9 cellular contexts compared by ENCODE assay signal in the genomic region with DNA sequence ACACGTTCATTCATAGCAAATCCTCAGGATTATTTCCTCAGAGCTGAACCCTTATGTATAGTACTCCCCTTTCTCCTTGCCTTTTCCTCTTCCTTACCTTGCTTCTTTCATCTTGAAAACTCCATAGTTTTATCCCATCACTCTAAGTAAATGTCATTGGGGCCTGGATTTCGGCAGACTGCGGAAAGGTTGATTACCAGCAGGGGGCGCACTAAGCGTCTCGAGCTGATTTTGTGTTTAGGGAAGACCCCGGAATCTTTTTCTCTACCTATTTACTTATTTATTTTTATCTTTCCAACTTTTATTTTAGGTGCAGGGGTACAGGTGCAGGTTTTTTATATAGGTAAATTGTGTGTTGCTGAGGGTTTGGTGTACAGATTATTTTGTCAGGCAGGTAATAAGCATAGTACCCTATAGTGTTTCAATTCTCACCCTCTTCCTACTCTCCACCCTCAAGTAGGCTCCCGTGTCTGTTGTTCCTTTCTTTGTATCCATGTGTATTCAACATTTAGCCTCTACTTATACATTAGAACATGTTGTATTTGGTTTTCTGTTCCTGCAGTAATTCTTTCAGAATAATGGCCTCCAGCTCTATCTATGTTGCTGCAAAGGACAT. TPM values are rescaled to one million over a fixed set of nuclear protein-coding genes. Genes with fewer than 3 reads are reported as not detected.
DNase-seq lines count a peak whose midpoint lies in the region; ATAC-seq and TF ChIP-seq lines count a peak whose summit lies in the region.
"Had no signal": no experiment of that assay in that cellular context is flagged by ENCODE, and none has a peak within 500 bp of the region (broad histone marks: within the 10 kb centered on the region; RNA-seq: fewer than 3 reads in every experiment).

No MANE protein-coding gene starts in this region.

- no peak for TF ChIP-seq EP300 in sigmoid colon (IDR thresholded peaks at IDR 0.05)

- H3K36me3 ChIP-seq in sigmoid colon (peaks cover 0 to 31% (median 2%) of the 10 kb centered on the region in 4 donors), MG63 (no peaks in the 10 kb centered on the region)

- no peak for TF ChIP-seq POLR2A in sigmoid colon (IDR thresholded peaks at IDR 0.05)

- H3K4me1 ChIP-seq in sigmoid colon, result peaks cover 0 to 6% (median 0%) of the 10 kb centered on the region in 4 donors

- DNase-seq in ELF-1 (ENCODE audit: low read depth, low spot score) (peak; percentile 52), Kasumi-1 (lab: John Stamatoyannopoulos, UW) (peak; percentile 40 to 46), fibroblast of villous mesenchyme (ENCODE audit: low read depth) (peak; percentile 33), sigmoid colon (no peak), MG63 (no peak)
- peak; percentile 45 to 55 for DNase-seq in activated CD4-positive, alpha-beta T cell treated with anti-CD3 and anti-CD28 coated beads, Interleukin-2, amount 50 U/mL, for 48 hours

- no peak overlapping the region for H3K27ac ChIP-seq in sigmoid colon
- H3K27ac ChIP-seq: SK-N-MC had no signal

- TF ChIP-seq CTCF in fibroblast of villous mesenchyme (IDR thresholded peaks at IDR 0.05; ENCODE audit: insufficient read depth, low read depth, low read length) (peak; percentile 81), sigmoid colon (IDR thresholded peaks at IDR 0.05) (peak in 3 of 4 experiments; percentile 68 to 78 (median 69))

- no peaks in the 10 kb centered on the region for H3K27me3 ChIP-seq in sigmoid colon
- no peaks in the 10 kb centered on the region for H3K27me3 ChIP-seq in MG63

- H3K9me3 ChIP-seq in sigmoid colon, result no peaks in the 10 kb centered on the region
- no peaks in the 10 kb centered on the region for H3K9me3 ChIP-seq in MG63

- intact Hi-C loops in sigmoid colon (cut with DNase I), result loop anchor here (2.0 kb wide), 2 partner anchors 29 to 85 kb away; a partner anchor contains a TSS

- 15 to 31% methylated on average over 8 of the region's 8 CpGs for WGBS in sigmoid colon, 2 donors

- ATAC-seq in HG03342 (IDR thresholded peaks at IDR 0.05; ENCODE audit: unreplicated experiment) (no peak), HG02610 (IDR thresholded peaks at IDR 0.05; ENCODE audit: unreplicated experiment) (no peak)

- H3K4me3 ChIP-seq in fibroblast of villous mesenchyme (ENCODE audit: low read depth, low read length) (no peak overlapping the region), sigmoid colon (no peak overlapping the region), MG63 (no peak overlapping the region)
- H3K4me3 ChIP-seq: SK-N-MC had no signal

RNA-seq across cellular contexts. Expression of a gene that starts 11.4 kb away (rescaled TPM):
- total RNA-seq in fibroblast of villous mesenchyme (1.7 and 2.3 TPM in 2 replicates), sigmoid colon (10 to 100 TPM in 2 of 4 donors, 1 to 10 TPM in 2; 5.3 to 13.2 (median 8.6) TPM)
- 10 to 100 TPM in 2 of 3 donors, 1 to 10 TPM in 1; 8.6 to 31.4 (median 15.6) TPM for polyA plus RNA-seq in sigmoid colon
- 0.26 TPM in 1 of 2 replicates, not detected in the other for total RNA-seq in MG63 (2014; rRNA removed; shearing (Covaris generic); ENCODE audit: low replicate concordance)

RNA-seq across cellular contexts. Expression of a gene that starts 27.2 kb away (rescaled TPM):
- 2.2 and 4.2 TPM in 2 replicates for total RNA-seq in fibroblast of villous mesenchyme
- total RNA-seq in sigmoid colon, result 10 to 100 TPM; 11.4 to 22.7 (median 18.8) TPM
- 10 to 100 TPM in 1 of 3 donors, 1 to 10 TPM in 2; 4.8 to 11.9 (median 6.0) TPM for polyA plus RNA-seq in sigmoid colon
- total RNA-seq in MG63 (2014; rRNA removed; shearing (Covaris generic); ENCODE audit: low replicate concordance), result 1.3 and 8.4 TPM in 2 replicates

Comparison
In these comparisons a context has a peak if more than half of its experiments do, and no peak if none do; other contexts are left out.
1. DNase-seq: peak in ELF-1 (single experiment), Kasumi-1 (2 of 2), activated CD4-positive, alpha-beta T cell treated with anti-CD3 and anti-CD28 coated beads, Interleukin-2, amount 50 U/mL, for 48 hours (2 of 2) and fibroblast of villous mesenchyme (single experiment); none in sigmoid colon (single experiment) and MG63 (single experiment).